Comparison of ENCODE assay signal across 9 cellular contexts in genomic region chr1:156213644-156213966, GRCh38. TPM values are rescaled to one million over a fixed set of nuclear protein-coding genes. Genes with fewer than 3 reads are reported as not detected.
DNase-seq lines count a peak whose midpoint lies in the region; ATAC-seq, FAIRE-seq and TF ChIP-seq lines count a peak whose summit lies in the region.
"Had no signal": no experiment of that assay in that cellular context is flagged by ENCODE, and none has a peak within 500 bp of the region (broad histone marks: within the 10 kb centered on the region; RNA-seq: fewer than 3 reads in every experiment).

No MANE protein-coding gene starts in this region.

- H3K27me3 ChIP-seq in astrocyte (ENCODE audit: insufficient read depth, low read length) (no peaks in the 10 kb centered on the region), liver (ENCODE audit: control insufficient read depth in 4 of 4, insufficient read depth in 4 of 4, low read length in 3 of 4) (no peaks in the 10 kb centered on the region), tibial artery (no peaks in the 10 kb centered on the region)

- intact Hi-C loops in tibial artery (cut with DNase I; ENCODE audit: low total_unique reads), result loop anchor here (1.0 to 5.0 kb wide), 2 partner anchors 19 to 66 kb away; partner anchors contain the start of gene SLC25A44

- peak overlapping the region; percentile 92 for H3K4me3 ChIP-seq in astrocyte (ENCODE audit: insufficient read depth, low read depth, low read length)
- H3K4me3 ChIP-seq in liver (ENCODE audit: low read depth in 1 of 3, low read length in 3 of 3), result peak overlapping the region; percentile 72 to 99 (median 79)
- peak overlapping the region; percentile 56 to 64 for H3K4me3 ChIP-seq in tibial artery

- peak overlapping the region; percentile 95 for H3K4me2 ChIP-seq in astrocyte (ENCODE audit: low read length)

- H3K4me3 Mint-ChIP-seq in activated CD8-positive, alpha-beta memory T cell treated with anti-CD3 and anti-CD28 coated beads, Interleukin-2, amount 10 ng/mL, durations not matched to agents 7 days and 5 days, result peak overlapping the region; percentile 97
- peak overlapping the region; percentile 91 for H3K4me3 Mint-ChIP-seq in astrocyte (ENCODE audit: unreplicated experiment)

- H3K36me3 ChIP-seq in astrocyte (ENCODE audit: insufficient read depth, low read length) (peaks cover 3% of the 10 kb centered on the region), liver (ENCODE audit: control insufficient read depth in 4 of 4, insufficient read depth in 3 of 4, low read depth in 1 of 4, low read length in 3 of 4) (peaks cover 3 to 25% (median 16%) of the 10 kb centered on the region in 4 donors), tibial artery (peaks cover 7 to 29% (median 12%) of the 10 kb centered on the region in 3 donors)

- H3K79me2 ChIP-seq in astrocyte (ENCODE audit: insufficient read depth, low read length), result peaks cover 20% of the 10 kb centered on the region

- TF ChIP-seq CTCF in astrocyte (IDR thresholded peaks at IDR 0.05; ENCODE audit: insufficient read depth, low read depth, low read length), result no peak
- TF ChIP-seq CTCF in liver (IDR thresholded peaks at IDR 0.05; ENCODE audit: low read depth, low read length, missing input control), result no peak
- TF ChIP-seq CTCF in tibial artery (IDR thresholded peaks at IDR 0.05), result no peak

- CTCF ChIA-PET in activated CD8-positive, alpha-beta memory T cell treated with anti-CD3 and anti-CD28 coated beads, Interleukin-2, amount 10 ng/mL, durations not matched to agents 7 days and 5 days (lab: Charles Lee), result interaction anchor here (0.8 to 4.2 kb wide), 9 partner anchors 11 to 172 kb away, joined by 3 to 62 read pairs (median 6); partner anchors contain the start of genes LAMTOR2, SLC25A44 and UBQLN4

- TF ChIP-seq RAD21 in liver (IDR thresholded peaks at IDR 0.05), result no peak

- WGBS in liver, result 9% methylated on average over 11 of the region's 11 CpGs

- H3K27ac Mint-ChIP-seq in activated CD8-positive, alpha-beta memory T cell treated with anti-CD3 and anti-CD28 coated beads, Interleukin-2, amount 10 ng/mL, durations not matched to agents 7 days and 5 days, result peak overlapping the region; percentile 98
- peak overlapping the region; percentile 99 for H3K27ac Mint-ChIP-seq in astrocyte (ENCODE audit: unreplicated experiment)

- H3K27me3 Mint-ChIP-seq in activated CD8-positive, alpha-beta memory T cell treated with anti-CD3 and anti-CD28 coated beads, Interleukin-2, amount 10 ng/mL, durations not matched to agents 7 days and 5 days, result no peaks in the 10 kb centered on the region
- no peaks in the 10 kb centered on the region for H3K27me3 Mint-ChIP-seq in astrocyte (ENCODE audit: low read depth, unreplicated experiment)

- H3K4me1 Mint-ChIP-seq in activated CD8-positive, alpha-beta memory T cell treated with anti-CD3 and anti-CD28 coated beads, Interleukin-2, amount 10 ng/mL, durations not matched to agents 7 days and 5 days, result peaks cover 45% of the 10 kb centered on the region
- peaks cover 4% of the 10 kb centered on the region for H3K4me1 Mint-ChIP-seq in astrocyte (ENCODE audit: low read depth, unreplicated experiment)

- H3K4me1 ChIP-seq in astrocyte (ENCODE audit: insufficient read depth, low read length), result peaks cover 13% of the 10 kb centered on the region
- H3K4me1 ChIP-seq in liver (ENCODE audit: control insufficient read depth in 4 of 4, insufficient read depth in 4 of 4, low read length in 3 of 4), result peaks cover 4 to 37% (median 26%) of the 10 kb centered on the region in 4 donors
- peaks cover 0 to 31% (median 22%) of the 10 kb centered on the region in 4 donors for H3K4me1 ChIP-seq in tibial artery

- peaks cover 45% of the 10 kb centered on the region for H3K36me3 Mint-ChIP-seq in activated CD8-positive, alpha-beta memory T cell treated with anti-CD3 and anti-CD28 coated beads, Interleukin-2, amount 10 ng/mL, durations not matched to agents 7 days and 5 days
- H3K36me3 Mint-ChIP-seq in astrocyte (ENCODE audit: low read depth, unreplicated experiment), result peaks cover 25% of the 10 kb centered on the region

- ATAC-seq in activated CD8-positive, alpha-beta memory T cell treated with anti-CD3 and anti-CD28 coated beads, Interleukin-2, amount 10 ng/mL, durations not matched to agents 7 days and 5 days, result no peak

- peak overlapping the region; percentile 96 for H2AFZ ChIP-seq in astrocyte (ENCODE audit: low read depth, low read length)

- peaks cover 6% of the 10 kb centered on the region for H4K20me1 ChIP-seq in astrocyte (ENCODE audit: insufficient read depth, low read length)

- no peaks in the 10 kb centered on the region for H3K9me3 ChIP-seq in astrocyte (ENCODE audit: insufficient read depth, low read depth, low read length)
- H3K9me3 ChIP-seq in liver (ENCODE audit: control insufficient read depth in 4 of 4, low read length in 3 of 4), result no peaks in the 10 kb centered on the region
- no peaks in the 10 kb centered on the region for H3K9me3 ChIP-seq in tibial artery

- H3K9ac ChIP-seq in astrocyte (ENCODE audit: low read length) (peak overlapping the region; percentile 98), liver (ENCODE audit: low read depth in 1 of 2, low read length in 2 of 2) (peak overlapping the region; percentile 92 to 95)

- DNase-seq in activated CD8-positive, alpha-beta memory T cell treated with anti-CD3 and anti-CD28 coated beads, Interleukin-2, amount 10 ng/mL, durations not matched to agents 7 days and 5 days, result no peak
- DNase-seq in activated CD8-positive, alpha-beta memory T cell treated with anti-CD3 and anti-CD28 coated beads for 24 hours, result no peak
- no peak for DNase-seq in astrocyte (ENCODE audit: low read depth)
- no peak for DNase-seq in tibial artery
- DNase-seq in superior temporal gyrus (ENCODE audit: extremely low spot score), result no peak
- DNase-seq in islet precursor cell, result no peak
- DNase-seq in kidney tubule cell (ENCODE audit: low spot score), result no peak

- no peaks in the 10 kb centered on the region for H3K9me3 Mint-ChIP-seq in activated CD8-positive, alpha-beta memory T cell treated with anti-CD3 and anti-CD28 coated beads, Interleukin-2, amount 10 ng/mL, durations not matched to agents 7 days and 5 days (ENCODE audit: low read depth)
- no peaks in the 10 kb centered on the region for H3K9me3 Mint-ChIP-seq in astrocyte (ENCODE audit: unreplicated experiment)

- FAIRE-seq in astrocyte (lab: Jason Lieb, UNC), result no peak
- FAIRE-seq: islet of Langerhans had no signal

- H3K27ac ChIP-seq in astrocyte (ENCODE audit: low read depth, low read length), result peak overlapping the region; percentile 99
- H3K27ac ChIP-seq in liver (ENCODE audit: low read depth in 1 of 2, low read length in 2 of 2), result peak overlapping the region; percentile 96 to 99
- peak overlapping the region; percentile 86 to 89 for H3K27ac ChIP-seq in tibial artery

TF ChIP-seq in liver, 16 proteins besides CTCF, POLR2A, EP300 and RAD21:
- no peak for TF ChIP-seq RXRA (IDR thresholded peaks at IDR 0.05)
- TF ChIP-seq FOXA1 (IDR thresholded peaks at IDR 0.05), result no peak
- no peak for TF ChIP-seq SP1 (IDR thresholded peaks at IDR 0.05)
- no peak for TF ChIP-seq ZBTB33 (IDR thresholded peaks at IDR 0.05)

RNA-seq across cellular contexts. Expression of gene PMF1, which starts 0.8 kb away (rescaled TPM):
- total RNA-seq in activated CD8-positive, alpha-beta memory T cell treated with anti-CD3 and anti-CD28 coated beads, Interleukin-2, amount 10 ng/mL, durations not matched to agents 7 days and 5 days, result 10 to 100 TPM; 62.8 to 72.5 TPM
- 28.9 and 29.9 TPM in 2 replicates for total RNA-seq in astrocyte
- total RNA-seq in liver, result 10 to 100 TPM; 24.7 to 41.5 TPM
- 10 to 100 TPM; 32.4 to 63.5 TPM for polyA plus RNA-seq in liver

RNA-seq across cellular contexts. Expression of gene SLC25A44, which starts 19.7 kb away (rescaled TPM):
- 10 to 100 TPM; 41.4 to 48.4 TPM for total RNA-seq in activated CD8-positive, alpha-beta memory T cell treated with anti-CD3 and anti-CD28 coated beads, Interleukin-2, amount 10 ng/mL, durations not matched to agents 7 days and 5 days
- total RNA-seq in astrocyte (21.3 and 21.7 TPM in 2 replicates), liver (10 to 100 TPM; 10.2 to 21.8 TPM)
- 10 to 100 TPM; 15.7 to 16.0 TPM for polyA plus RNA-seq in liver

RNA-seq across cellular contexts. Expression of gene BGLAP, which starts 28.4 kb away (rescaled TPM):
- total RNA-seq in activated CD8-positive, alpha-beta memory T cell treated with anti-CD3 and anti-CD28 coated beads, Interleukin-2, amount 10 ng/mL, durations not matched to agents 7 days and 5 days, result 1 to 10 TPM in 1 of 2 experiments, under 1 TPM in 1; 0.93 to 1.0 TPM
- total RNA-seq in astrocyte, result 0.66 TPM in 1 of 2 replicates, not detected in the other
- under 1 TPM; 0.28 to 0.75 TPM for total RNA-seq in liver
- under 1 TPM in 1 of 2 donors, not detected in 1; 0.06 TPM for polyA plus RNA-seq in liver

RNA-seq across cellular contexts. Expression of gene PAQR6, which starts 34.3 kb away (rescaled TPM):
- total RNA-seq in activated CD8-positive, alpha-beta memory T cell treated with anti-CD3 and anti-CD28 coated beads, Interleukin-2, amount 10 ng/mL, durations not matched to agents 7 days and 5 days, result 1 to 10 TPM; 5.0 to 6.1 TPM
- 6.4 and 7.2 TPM in 2 replicates for total RNA-seq in astrocyte
- total RNA-seq in liver, result under 1 TPM; 0.23 to 0.75 TPM
- under 1 TPM; 0.22 to 0.85 TPM for polyA plus RNA-seq in liver
